Comparison of ENCODE assay signal across 8 cellular contexts in genomic region chr6:149834513-149835481, GRCh38. TPM values are rescaled to one million over a fixed set of nuclear protein-coding genes. Genes with fewer than 3 reads are reported as not detected.
DNase-seq lines count a peak whose midpoint lies in the region; ATAC-seq, FAIRE-seq and TF ChIP-seq lines count a peak whose summit lies in the region.

No MANE protein-coding gene starts in this region.

- TF ChIP-seq CTCF in AG04450 (IDR thresholded peaks at IDR 0.05; ENCODE audit: low read depth, low read length) (peak; percentile 93), endodermal cell (conservative IDR thresholded peaks at IDR 0.05) (peak; percentile 91)

- H3K36me3 ChIP-seq in endodermal cell (ENCODE audit: control insufficient read depth, insufficient read depth, low read length), result no peaks in the 10 kb centered on the region

- CTCF ChIA-PET in AG04450 (lab: Charles Lee), result interaction anchor here (0.7 to 3.1 kb wide), 20 partner anchors 9 to 92 kb away, joined by 3 to 22 read pairs (median 4); no protein-coding TSS in a partner anchor

- H3K4me3 Mint-ChIP-seq in endodermal cell, result no peak overlapping the region
- H3K4me3 Mint-ChIP-seq in stimulated activated effector memory CD8-positive, alpha-beta T cell treated with anti-CD3 and anti-CD28 coated beads, Interleukin-12 subunit alpha, Interleukin-12 subunit beta, amount 100 ng/mL, for 72 hours, result no peak overlapping the region

- no peaks in the 10 kb centered on the region for H3K4me1 ChIP-seq in endodermal cell (ENCODE audit: control insufficient read depth, insufficient read depth, low read length)

- no peaks in the 10 kb centered on the region for H3K27me3 ChIP-seq in AG04450 (ENCODE audit: control insufficient read depth, insufficient read depth, low read length)
- H3K27me3 ChIP-seq in endodermal cell (ENCODE audit: control insufficient read depth, insufficient read depth, low read length, poor library complexity, severe bottlenecking), result peaks cover 25% of the 10 kb centered on the region

- H3K27ac ChIP-seq in AG04450 (ENCODE audit: low read depth, low read length), result peak overlapping the region; percentile 31
- H3K27ac ChIP-seq in endodermal cell (ENCODE audit: low read depth, low read length), result no peak overlapping the region

- H3K9me3 Mint-ChIP-seq in endodermal cell, result no peaks in the 10 kb centered on the region
- no peaks in the 10 kb centered on the region for H3K9me3 Mint-ChIP-seq in stimulated activated effector memory CD8-positive, alpha-beta T cell treated with anti-CD3 and anti-CD28 coated beads, Interleukin-12 subunit alpha, Interleukin-12 subunit beta, amount 100 ng/mL, for 72 hours

- peak; percentile 34 for ATAC-seq in stimulated activated effector memory CD8-positive, alpha-beta T cell treated with anti-CD3 and anti-CD28 coated beads, Interleukin-12 subunit alpha, Interleukin-12 subunit beta, amount 100 ng/mL, for 72 hours
- no peak for ATAC-seq in GM21360 (IDR thresholded peaks at IDR 0.05; ENCODE audit: unreplicated experiment)

- no peaks in the 10 kb centered on the region for H3K36me3 Mint-ChIP-seq in endodermal cell (ENCODE audit: low read depth)
- H3K36me3 Mint-ChIP-seq in stimulated activated effector memory CD8-positive, alpha-beta T cell treated with anti-CD3 and anti-CD28 coated beads, Interleukin-12 subunit alpha, Interleukin-12 subunit beta, amount 100 ng/mL, for 72 hours, result no peaks in the 10 kb centered on the region

- H3K4me3 ChIP-seq in AG04450 (ENCODE audit: low read depth, low read length) (no peak overlapping the region), endodermal cell (ENCODE audit: low read length) (no peak overlapping the region)

- DNase-seq in AG04450 (ENCODE audit: low read depth, low spot score) (no peak), GM18507 (ENCODE audit: extremely low spot score, insufficient read length, low read depth) (no peak), NCI-H82 (lab: John Stamatoyannopoulos, UW) (peak; percentile 66), endodermal cell (peak; percentile 92), mucosa of gallbladder (ENCODE audit: low spot score) (peak; percentile 63)
- DNase-seq in activated CD8-positive, alpha-beta memory T cell treated with anti-CD3 and anti-CD28 coated beads for 4 hours (ENCODE audit: low read depth in 2 of 2), result peak; percentile 37 to 44
- DNase-seq in stimulated activated effector memory CD8-positive, alpha-beta T cell treated with anti-CD3 and anti-CD28 coated beads, Interleukin-12 subunit alpha, Interleukin-12 subunit beta, amount 100 ng/mL, for 72 hours (ENCODE audit: low spot score in 2 of 2), result peak; percentile 70 to 89

- WGBS in endodermal cell (ENCODE audit: insufficient coverage in 1 of 2, insufficient read length in 1 of 2), 2 experiments, result 50 to 51% methylated on average over 3 to 5 of the region's 5 CpGs

- FAIRE-seq in GM18507 (lab: Jason Lieb, UNC), result peak; percentile 56

- POLR2A ChIA-PET in AG04450 (lab: Yijun Ruan, JAX), result no interaction called here

- H3K27ac Mint-ChIP-seq in endodermal cell, result no peak overlapping the region
- H3K27ac Mint-ChIP-seq in stimulated activated effector memory CD8-positive, alpha-beta T cell treated with anti-CD3 and anti-CD28 coated beads, Interleukin-12 subunit alpha, Interleukin-12 subunit beta, amount 100 ng/mL, for 72 hours, result no peak overlapping the region

- H3K27me3 Mint-ChIP-seq in endodermal cell (ENCODE audit: insufficient read depth), result peaks cover 2% of the 10 kb centered on the region

- no peak overlapping the region for H3K9ac ChIP-seq in endodermal cell (ENCODE audit: extremely low read depth, low read length, poor library complexity, severe bottlenecking)

- no peaks in the 10 kb centered on the region for H3K4me1 Mint-ChIP-seq in endodermal cell
- no peaks in the 10 kb centered on the region for H3K4me1 Mint-ChIP-seq in stimulated activated effector memory CD8-positive, alpha-beta T cell treated with anti-CD3 and anti-CD28 coated beads, Interleukin-12 subunit alpha, Interleukin-12 subunit beta, amount 100 ng/mL, for 72 hours

- H3K9me3 ChIP-seq in AG04450 (ENCODE audit: control insufficient read depth, insufficient read depth, low read length) (peaks cover 4% of the 10 kb centered on the region; the same call in 1 of the 2 replicates), endodermal cell (ENCODE audit: control insufficient read depth, low read length) (no peaks in the 10 kb centered on the region)

RNA-seq across cellular contexts. Expression of gene LRP11, which starts 29.4 kb away (rescaled TPM):
- polyA plus RNA-seq in AG04450 (2011; rRNA removed), result 64.3 and 71.0 TPM in 2 replicates
- polyA minus RNA-seq in AG04450 (2011; rRNA and poly(A)+ RNA removed), result 108 and 110 TPM in 2 replicates
- total RNA-seq in endodermal cell (1 to 10 TPM; 3.6 to 6.0 TPM), mucosa of gallbladder (50.0 TPM)
- polyA plus RNA-seq in endodermal cell (2013, experiment 1 of 2), result 14.1 TPM
- polyA plus RNA-seq in endodermal cell (2013, experiment 2 of 2), result 13.2 TPM

Comparison
In these comparisons a context has a peak if more than half of its experiments do, and no peak if none do; other contexts are left out.
1. DNase-seq: peak in NCI-H82 (single experiment), activated CD8-positive, alpha-beta memory T cell treated with anti-CD3 and anti-CD28 coated beads for 4 hours (2 of 2), endodermal cell (single experiment), mucosa of gallbladder (single experiment) and stimulated activated effector memory CD8-positive, alpha-beta T cell treated with anti-CD3 and anti-CD28 coated beads, Interleukin-12 subunit alpha, Interleukin-12 subunit beta, amount 100 ng/mL, for 72 hours (2 of 2); none in AG04450 (single experiment) and GM18507 (single experiment).